ENCODE assay signal across 3 cellular contexts in genomic region chr4:128548381-128548780, GRCh38.
TF ChIP-seq lines count a peak whose summit lies in the region.

No MANE protein-coding gene starts in this region.

TF ChIP-seq in HepG2, 621 proteins besides CTCF, POLR2A, EP300 and RAD21:
- TF ChIP-seq MAFK (conservative IDR thresholded peaks at IDR 0.05 in 1 of 2, IDR thresholded peaks at IDR 0.05 in 1 of 2; ENCODE audit: low read length in 2 of 2) (peak; percentile 21 to 42; a peak in 3 of 4 replicates), MAFF (IDR thresholded peaks at IDR 0.05; ENCODE audit: low read depth, low read length) (peak; percentile 12; the same call in 1 of the 2 replicates)
- TF ChIP-seq, protein P1, sequence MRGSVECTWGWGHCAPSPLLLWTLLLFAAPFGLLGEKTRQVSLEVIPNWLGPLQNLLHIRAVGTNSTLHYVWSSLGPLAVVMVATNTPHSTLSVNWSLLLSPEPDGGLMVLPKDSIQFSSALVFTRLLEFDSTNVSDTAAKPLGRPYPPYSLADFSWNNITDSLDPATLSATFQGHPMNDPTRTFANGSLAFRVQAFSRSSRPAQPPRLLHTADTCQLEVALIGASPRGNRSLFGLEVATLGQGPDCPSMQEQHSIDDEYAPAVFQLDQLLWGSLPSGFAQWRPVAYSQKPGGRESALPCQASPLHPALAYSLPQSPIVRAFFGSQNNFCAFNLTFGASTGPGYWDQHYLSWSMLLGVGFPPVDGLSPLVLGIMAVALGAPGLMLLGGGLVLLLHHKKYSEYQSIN (CRISPR knock-in tag; IDR thresholded peaks at IDR 0.05; ENCODE audit: borderline replicate concordance), result no peak

TF ChIP-seq in IMR-90, 13 proteins besides CTCF, POLR2A, EP300 and RAD21:
- TF ChIP-seq MAFK (IDR thresholded peaks at IDR 0.05; ENCODE audit: low read depth, low read length) (peak; percentile 20; the same call in 1 of the 2 replicates), NFE2L2 (IDR thresholded peaks at IDR 0.05; ENCODE audit: low read depth, low read length) (no peak)
TF ChIP-seq in IMR-90: peak in this region for 1.

TF ChIP-seq in K562, 482 proteins besides CTCF, POLR2A, EP300 and RAD21:
- TF ChIP-seq C11orf30 (IDR thresholded peaks at IDR 0.05; ENCODE audit: low read depth), result peak; percentile 51
- TF ChIP-seq KAT8 (IDR thresholded peaks at IDR 0.05; ENCODE audit: low read depth), result no peak
- TF ChIP-seq E2F8 (IDR thresholded peaks at IDR 0.05; ENCODE audit: low read depth, partially characterized antibody), result no peak
- no peak for TF ChIP-seq KDM5B (IDR thresholded peaks at IDR 0.05; ENCODE audit: insufficient replicate concordance, low read depth, low read length)
- no peak for TF ChIP-seq FOXK2 (conservative IDR thresholded peaks at IDR 0.05 in 1 of 2, IDR thresholded peaks at IDR 0.05 in 1 of 2; ENCODE audit: low read depth in 2 of 2)
- TF ChIP-seq NCOA6 (IDR thresholded peaks at IDR 0.05), result no peak
- TF ChIP-seq ZNF316 (IDR thresholded peaks at IDR 0.05), result peak; percentile 68
- TF ChIP-seq PPARD (CRISPR knock-in tag; IDR thresholded peaks at IDR 0.05), result no peak
- TF ChIP-seq SMAD3 (CRISPR knock-in tag; conservative IDR thresholded peaks at IDR 0.05), result no peak
- TF ChIP-seq PTRF (tag; IDR thresholded peaks at IDR 0.05), result no peak
- no peak for TF ChIP-seq GTF2E2 (tag; IDR thresholded peaks at IDR 0.05)
- no peak for TF ChIP-seq SMC3 (conservative IDR thresholded peaks at IDR 0.05; ENCODE audit: insufficient read depth, low read depth, low read length)
- no peak for TF ChIP-seq ZNF134 (CRISPR knock-in tag; conservative IDR thresholded peaks at IDR 0.05)
- no peak for TF ChIP-seq KAT2B (IDR thresholded peaks at IDR 0.05; ENCODE audit: low read depth, low read length)
- TF ChIP-seq, protein P2, sequence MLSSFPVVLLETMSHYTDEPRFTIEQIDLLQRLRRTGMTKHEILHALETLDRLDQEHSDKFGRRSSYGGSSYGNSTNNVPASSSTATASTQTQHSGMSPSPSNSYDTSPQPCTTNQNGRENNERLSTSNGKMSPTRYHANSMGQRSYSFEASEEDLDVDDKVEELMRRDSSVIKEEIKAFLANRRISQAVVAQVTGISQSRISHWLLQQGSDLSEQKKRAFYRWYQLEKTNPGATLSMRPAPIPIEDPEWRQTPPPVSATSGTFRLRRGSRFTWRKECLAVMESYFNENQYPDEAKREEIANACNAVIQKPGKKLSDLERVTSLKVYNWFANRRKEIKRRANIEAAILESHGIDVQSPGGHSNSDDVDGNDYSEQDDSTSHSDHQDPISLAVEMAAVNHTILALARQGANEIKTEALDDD (IDR thresholded peaks at IDR 0.05), result no peak
- TF ChIP-seq CC2D1A (IDR thresholded peaks at IDR 0.05), result no peak
- no peak for TF ChIP-seq WHSC1 (IDR thresholded peaks at IDR 0.05; ENCODE audit: low read length)
